In genomic region chr6:56755040-56755439, GRCh38 we compare ENCODE assay signal across 15 cellular contexts.
"Had no signal": no experiment of that assay in that cellular context is flagged by ENCODE, and none has a peak within 500 bp of the region (broad histone marks: within the 10 kb centered on the region; RNA-seq: fewer than 3 reads in every experiment).

No MANE protein-coding gene starts in this region.

- H3K9me3 ChIP-seq: ovary, thyroid gland had no signal

- H3K27ac ChIP-seq: coronary artery, foreskin keratinocyte, neural progenitor cell, ovary, thyroid gland had no signal

- H3K36me3 ChIP-seq: neural progenitor cell, ovary, thyroid gland had no signal

- H3K27ac Mint-ChIP-seq: activated CD4-positive, alpha-beta T cell treated with anti-CD3 and anti-CD28 coated beads, Interleukin-2, amount 10 ng/mL, durations not matched to agents 7 days and 5 days; activated naive CD4-positive, alpha-beta T cell treated with anti-CD3 and anti-CD28 coated beads for 36 hours; activated naive CD8-positive, alpha-beta T cell treated with anti-CD3 and anti-CD28 coated beads, Interleukin-2, amount 50 U/mL, for 24 hours; activated T-helper 2 cell treated with anti-CD3 and anti-CD28 coated beads, Interferon-gamma antibody, Interleukin-2, Interleukin-4, amounts not matched to agents 10 μg/mL and 5 μg/mL and 100 μg/mL, durations not matched to agents 14 hours and 24 hours and 36 hours; immature natural killer cell; neural progenitor cell; stimulated activated effector memory CD8-positive, alpha-beta T cell treated with anti-CD3 and anti-CD28 coated beads, Interleukin-12 subunit alpha, Interleukin-12 subunit beta, amount 100 ng/mL, for 72 hours had no signal

- H3K9me3 Mint-ChIP-seq: activated CD4-positive, alpha-beta T cell treated with anti-CD3 and anti-CD28 coated beads, Interleukin-2, amount 10 ng/mL, durations not matched to agents 7 days and 5 days; activated naive CD4-positive, alpha-beta T cell treated with anti-CD3 and anti-CD28 coated beads for 36 hours; activated naive CD8-positive, alpha-beta T cell treated with anti-CD3 and anti-CD28 coated beads, Interleukin-2, amount 50 U/mL, for 24 hours; activated T-helper 2 cell treated with anti-CD3 and anti-CD28 coated beads, Interferon-gamma antibody, Interleukin-2, Interleukin-4, amounts not matched to agents 10 μg/mL and 5 μg/mL and 100 μg/mL, durations not matched to agents 14 hours and 24 hours and 36 hours; immature natural killer cell; neural progenitor cell; stimulated activated effector memory CD8-positive, alpha-beta T cell treated with anti-CD3 and anti-CD28 coated beads, Interleukin-12 subunit alpha, Interleukin-12 subunit beta, amount 100 ng/mL, for 72 hours had no signal

- H3K36me3 Mint-ChIP-seq: immature natural killer cell; neural progenitor cell; stimulated activated effector memory CD8-positive, alpha-beta T cell treated with anti-CD3 and anti-CD28 coated beads, Interleukin-12 subunit alpha, Interleukin-12 subunit beta, amount 100 ng/mL, for 72 hours had no signal

- ATAC-seq: activated naive CD8-positive, alpha-beta T cell treated with anti-CD3 and anti-CD28 coated beads, Interleukin-2, amount 50 U/mL, for 24 hours; foreskin keratinocyte; stimulated activated effector memory CD8-positive, alpha-beta T cell treated with anti-CD3 and anti-CD28 coated beads, Interleukin-12 subunit alpha, Interleukin-12 subunit beta, amount 100 ng/mL, for 72 hours had no signal

- H3K27me3 ChIP-seq: foreskin keratinocyte, neural progenitor cell, ovary, thyroid gland had no signal

- DNase-seq: activated CD4-positive, alpha-beta T cell treated with anti-CD3 and anti-CD28 coated beads, Interleukin-2, amount 10 ng/mL, durations not matched to agents 7 days and 5 days; activated naive CD4-positive, alpha-beta T cell treated with anti-CD3 and anti-CD28 coated beads for 36 hours; activated naive CD8-positive, alpha-beta T cell treated with anti-CD3 and anti-CD28 coated beads, Interleukin-2, amount 50 U/mL, for 24 hours; central memory CD4-positive, alpha-beta T cell; effector CD8-positive, alpha-beta T cell; foreskin keratinocyte; head of caudate nucleus; immature natural killer cell; ovary; thyroid gland had no signal

- H3K4me1 Mint-ChIP-seq: immature natural killer cell; stimulated activated effector memory CD8-positive, alpha-beta T cell treated with anti-CD3 and anti-CD28 coated beads, Interleukin-12 subunit alpha, Interleukin-12 subunit beta, amount 100 ng/mL, for 72 hours had no signal

- H2AFZ ChIP-seq: neural progenitor cell had no signal

- H3K4me2 ChIP-seq: neural progenitor cell had no signal

- H3K4me3 ChIP-seq: coronary artery, lung, neural progenitor cell, ovary, thyroid gland had no signal

- H3K4me3 Mint-ChIP-seq: activated CD4-positive, alpha-beta T cell treated with anti-CD3 and anti-CD28 coated beads, Interleukin-2, amount 10 ng/mL, durations not matched to agents 7 days and 5 days; activated naive CD4-positive, alpha-beta T cell treated with anti-CD3 and anti-CD28 coated beads for 36 hours; activated naive CD8-positive, alpha-beta T cell treated with anti-CD3 and anti-CD28 coated beads, Interleukin-2, amount 50 U/mL, for 24 hours; immature natural killer cell; neural progenitor cell; stimulated activated effector memory CD8-positive, alpha-beta T cell treated with anti-CD3 and anti-CD28 coated beads, Interleukin-12 subunit alpha, Interleukin-12 subunit beta, amount 100 ng/mL, for 72 hours had no signal

- H3K9ac ChIP-seq: neural progenitor cell had no signal
